28 cellular contexts compared by ENCODE assay signal in genomic region chr10:124512600-124512999, GRCh38.
"Had no signal": no experiment of that assay in that cellular context is flagged by ENCODE, and none has a peak within 500 bp of the region (broad histone marks: within the 10 kb centered on the region; RNA-seq: fewer than 3 reads in every experiment).

No MANE protein-coding gene starts in this region.

- H3K4me1 ChIP-seq: left ventricle myocardium inferior, parathyroid adenoma, right atrium auricular region, tibial nerve, vagina had no signal

- H3K4me1 Mint-ChIP-seq: stimulated activated memory B cell treated with anti-CD40 and anti-IgM and Interleukin-4, amounts not matched to agents 10 μg/mL and 1 μg/mL and 100 μg/mL, for 72 hours had no signal

- H3K27ac Mint-ChIP-seq: naive thymus-derived CD4-positive, alpha-beta T cell; natural killer cell treated with Interleukin-12 subunit alpha and Interleukin-12 subunit beta and Interleukin-15 and Interleukin-18, amount 100 ng/mL, for 72 hours; progenitor cell of endocrine pancreas; stimulated activated memory B cell treated with anti-CD40 and anti-IgM and Interleukin-4, amounts not matched to agents 10 μg/mL and 1 μg/mL and 100 μg/mL, for 72 hours; stimulated activated naive CD8-positive, alpha-beta T cell treated with anti-CD3 and anti-CD28 coated beads, Interleukin-15, amount 100 ng/mL, for 72 hours; type B pancreatic cell had no signal

- H3K36me3 ChIP-seq: left ventricle myocardium inferior, neutrophil, right atrium auricular region, vagina had no signal

- H3K79me2 ChIP-seq: parathyroid adenoma had no signal

- FAIRE-seq: islet of Langerhans, small intestine had no signal

- H3K9me3 ChIP-seq: left ventricle myocardium inferior, mucosa of descending colon, neutrophil, right atrium auricular region, tibial nerve, vagina had no signal

- DNase-seq: hippocampal formation; immature natural killer cell; left ventricle myocardium inferior; mesendoderm; midbrain; naive thymus-derived CD4-positive, alpha-beta T cell; occipital lobe; small intestine; stimulated activated CD4-positive, alpha-beta T cell treated with anti-CD3 and anti-CD28 coated beads, Interleukin-1b, Interleukin-23, amount 100 ng/mL, for 48 hours; stimulated activated CD4-positive, alpha-beta T cell treated with anti-CD3 and anti-CD28 coated beads, Interleukin-2, amount 100 ng/mL, for 48 hours; stimulated activated CD4-positive, alpha-beta T cell treated with anti-CD3 and anti-CD28 coated beads, Interleukin-4, amount 100 ng/mL, for 4 hours; stimulated activated CD8-positive, alpha-beta memory T cell treated with anti-CD3 and anti-CD28 coated beads, Interleukin-4, amount 100 ng/mL, for 48 hours; stimulated activated naive CD4-positive, alpha-beta T cell treated with Interleukin-2 at 50 U/mL for 16 hours; stimulated activated naive CD8-positive, alpha-beta T cell treated with anti-CD3 and anti-CD28 coated beads, Interleukin-15, amount 100 ng/mL, for 72 hours; substantia nigra had no signal

- H3K4me3 Mint-ChIP-seq: immature natural killer cell; naive thymus-derived CD4-positive, alpha-beta T cell; natural killer cell treated with Interleukin-12 subunit alpha and Interleukin-12 subunit beta and Interleukin-15 and Interleukin-18, amount 100 ng/mL, for 72 hours; stimulated activated memory B cell treated with anti-CD40 and anti-IgM and Interleukin-4, amounts not matched to agents 10 μg/mL and 1 μg/mL and 100 μg/mL, for 72 hours; type B pancreatic cell had no signal

- H3K27me3 ChIP-seq: neutrophil, right atrium auricular region, tibial nerve, vagina had no signal

- ATAC-seq: mucosa of descending colon; naive thymus-derived CD4-positive, alpha-beta T cell; natural killer cell treated with Interleukin-12 subunit alpha and Interleukin-12 subunit beta and Interleukin-15 and Interleukin-18, amount 100 ng/mL, for 72 hours; sciatic nerve; stimulated activated memory B cell treated with anti-CD40 and anti-IgM and Interleukin-4, amounts not matched to agents 10 μg/mL and 1 μg/mL and 100 μg/mL, for 72 hours; stimulated activated naive CD8-positive, alpha-beta T cell treated with anti-CD3 and anti-CD28 coated beads, Interleukin-15, amount 100 ng/mL, for 72 hours had no signal

- H3K9me3 Mint-ChIP-seq: immature natural killer cell; natural killer cell treated with Interleukin-12 subunit alpha and Interleukin-12 subunit beta and Interleukin-15 and Interleukin-18, amount 100 ng/mL, for 72 hours; stimulated activated memory B cell treated with anti-CD40 and anti-IgM and Interleukin-4, amounts not matched to agents 10 μg/mL and 1 μg/mL and 100 μg/mL, for 72 hours; stimulated activated naive CD8-positive, alpha-beta T cell treated with anti-CD3 and anti-CD28 coated beads, Interleukin-15, amount 100 ng/mL, for 72 hours; type B pancreatic cell had no signal

- H3K36me3 Mint-ChIP-seq: natural killer cell treated with Interleukin-12 subunit alpha and Interleukin-12 subunit beta and Interleukin-15 and Interleukin-18, amount 100 ng/mL, for 72 hours had no signal

- H2AFZ ChIP-seq: parathyroid adenoma had no signal

- H3K4me3 ChIP-seq: left ventricle myocardium inferior, lung, mucosa of descending colon, right atrium auricular region, tibial nerve, vagina had no signal

- H3K27me3 Mint-ChIP-seq: naive thymus-derived CD4-positive, alpha-beta T cell; natural killer cell treated with Interleukin-12 subunit alpha and Interleukin-12 subunit beta and Interleukin-15 and Interleukin-18, amount 100 ng/mL, for 72 hours; stimulated activated memory B cell treated with anti-CD40 and anti-IgM and Interleukin-4, amounts not matched to agents 10 μg/mL and 1 μg/mL and 100 μg/mL, for 72 hours; stimulated activated naive CD8-positive, alpha-beta T cell treated with anti-CD3 and anti-CD28 coated beads, Interleukin-15, amount 100 ng/mL, for 72 hours; type B pancreatic cell had no signal

- H3K27ac ChIP-seq: left ventricle myocardium inferior, neutrophil, parathyroid adenoma, right atrium auricular region, tibial nerve, vagina had no signal

- H3K9ac ChIP-seq: parathyroid adenoma had no signal
